15 cellular contexts compared by ENCODE assay signal in the genomic region with DNA sequence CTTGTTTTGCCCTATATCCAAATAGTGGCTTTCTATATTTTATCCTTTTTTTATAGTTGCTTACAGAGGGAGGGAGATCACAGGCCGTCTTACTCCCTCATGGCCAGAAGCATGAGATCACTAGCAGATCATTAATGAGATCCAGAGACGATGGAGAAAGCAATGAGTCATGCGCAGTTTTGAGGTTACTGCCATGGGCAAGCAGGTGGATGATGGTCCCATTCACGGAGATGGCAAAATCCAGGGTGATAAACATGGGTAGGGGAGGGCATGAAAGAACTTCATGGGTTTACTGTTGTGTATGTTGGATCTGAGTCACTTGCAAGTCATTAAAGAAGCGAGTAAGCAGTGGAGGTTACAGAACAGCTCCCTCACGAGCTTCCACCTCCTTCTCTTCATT.
DNase-seq lines count a peak whose midpoint lies in the region; ATAC-seq lines count a peak whose summit lies in the region.
"Had no signal": no experiment of that assay in that cellular context is flagged by ENCODE, and none has a peak within 500 bp of the region (broad histone marks: within the 10 kb centered on the region; RNA-seq: fewer than 3 reads in every experiment).

No MANE protein-coding gene starts in this region.

- H3K9me3 Mint-ChIP-seq in activated CD8-positive, alpha-beta memory T cell treated with anti-CD3 and anti-CD28 coated beads, Interleukin-2, amount 10 ng/mL, durations not matched to agents 7 days and 5 days (ENCODE audit: low read depth), result no peaks in the 10 kb centered on the region
- H3K9me3 Mint-ChIP-seq in activated T-helper 17 cell treated with anti-CD3 and anti-CD28 coated beads, Interleukin-2, amount 50 U/mL, for 72 hours, result no peaks in the 10 kb centered on the region
- H3K9me3 Mint-ChIP-seq: activated CD4-positive, alpha-beta T cell treated with anti-CD3 and anti-CD28 coated beads, Interleukin-2, amount 10 ng/mL, durations not matched to agents 24 days and 14 days; T-helper 2 cell treated with Interferon-gamma antibody and Interleukin-4, amounts not matched to agents 5 μg/mL and 100 μg/mL, for 36 hours had no signal

- H3K27ac Mint-ChIP-seq in activated CD8-positive, alpha-beta memory T cell treated with anti-CD3 and anti-CD28 coated beads, Interleukin-2, amount 10 ng/mL, durations not matched to agents 7 days and 5 days, result no peak overlapping the region
- peak overlapping the region; percentile 25 for H3K27ac Mint-ChIP-seq in activated T-helper 17 cell treated with anti-CD3 and anti-CD28 coated beads, Interleukin-2, amount 50 U/mL, for 72 hours
- H3K27ac Mint-ChIP-seq: stimulated activated naive CD8-positive, alpha-beta T cell treated with anti-CD3 and anti-CD28 coated beads, Interleukin-15, Interleukin-2, amounts not matched to agents 100 ng/mL and 50 ng/mL, for 24 hours; T-helper 2 cell treated with Interferon-gamma antibody and Interleukin-4, amounts not matched to agents 5 μg/mL and 100 μg/mL, for 36 hours had no signal

- CTCF ChIA-PET in activated CD8-positive, alpha-beta memory T cell treated with anti-CD3 and anti-CD28 coated beads, Interleukin-2, amount 10 ng/mL, durations not matched to agents 7 days and 5 days (lab: Charles Lee), result no interaction called here

- ATAC-seq in activated CD8-positive, alpha-beta memory T cell treated with anti-CD3 and anti-CD28 coated beads, Interleukin-2, amount 10 ng/mL, durations not matched to agents 7 days and 5 days, result no peak
- peak; percentile 52 for ATAC-seq in activated T-helper 17 cell treated with anti-CD3 and anti-CD28 coated beads, Interleukin-2, amount 50 U/mL, for 72 hours (replicated peaks)
- ATAC-seq: GM12878 had no signal

- no peak overlapping the region for H3K4me3 Mint-ChIP-seq in activated CD8-positive, alpha-beta memory T cell treated with anti-CD3 and anti-CD28 coated beads, Interleukin-2, amount 10 ng/mL, durations not matched to agents 7 days and 5 days
- H3K4me3 Mint-ChIP-seq in activated T-helper 17 cell treated with anti-CD3 and anti-CD28 coated beads, Interleukin-2, amount 50 U/mL, for 72 hours, result no peak overlapping the region
- H3K4me3 Mint-ChIP-seq: activated CD4-positive, alpha-beta T cell treated with anti-CD3 and anti-CD28 coated beads, Interleukin-2, amount 10 ng/mL, durations not matched to agents 24 days and 14 days; stimulated activated naive CD8-positive, alpha-beta T cell treated with anti-CD3 and anti-CD28 coated beads, Interleukin-15, Interleukin-2, amounts not matched to agents 100 ng/mL and 50 ng/mL, for 24 hours; T-helper 2 cell treated with Interferon-gamma antibody and Interleukin-4, amounts not matched to agents 5 μg/mL and 100 μg/mL, for 36 hours had no signal

- peaks cover 33% of the 10 kb centered on the region for H3K4me1 Mint-ChIP-seq in activated CD8-positive, alpha-beta memory T cell treated with anti-CD3 and anti-CD28 coated beads, Interleukin-2, amount 10 ng/mL, durations not matched to agents 7 days and 5 days
- H3K4me1 Mint-ChIP-seq in activated T-helper 17 cell treated with anti-CD3 and anti-CD28 coated beads, Interleukin-2, amount 50 U/mL, for 72 hours, result peaks cover 49% of the 10 kb centered on the region

- peaks cover 12% of the 10 kb centered on the region for H3K27me3 Mint-ChIP-seq in activated CD8-positive, alpha-beta memory T cell treated with anti-CD3 and anti-CD28 coated beads, Interleukin-2, amount 10 ng/mL, durations not matched to agents 7 days and 5 days
- peaks cover 4% of the 10 kb centered on the region for H3K27me3 Mint-ChIP-seq in activated T-helper 17 cell treated with anti-CD3 and anti-CD28 coated beads, Interleukin-2, amount 50 U/mL, for 72 hours
- H3K27me3 Mint-ChIP-seq: stimulated activated naive CD8-positive, alpha-beta T cell treated with anti-CD3 and anti-CD28 coated beads, Interleukin-15, Interleukin-2, amounts not matched to agents 100 ng/mL and 50 ng/mL, for 24 hours had no signal

- DNase-seq in activated CD8-positive, alpha-beta memory T cell treated with anti-CD3 and anti-CD28 coated beads, Interleukin-2, amount 10 ng/mL, durations not matched to agents 7 days and 5 days, result peak; percentile 21
- no peak for DNase-seq in activated CD8-positive, alpha-beta memory T cell treated with anti-CD3 and anti-CD28 coated beads, Interleukin-2, amount 50 U/mL, for 4 hours
- DNase-seq in EH (ENCODE audit: low read depth) (peak; percentile 17), myocyte (ENCODE audit: low read depth) (peak; percentile 2), NCI-H2029 (lab: John Stamatoyannopoulos, UW) (no peak), hippocampal formation (lab: John Stamatoyannopoulos, UW) (no peak), NCI-H82 (lab: John Stamatoyannopoulos, UW) (no peak)
- DNase-seq: activated CD4-positive, alpha-beta T cell treated with anti-CD3 and anti-CD28 coated beads, Interleukin-2, amount 10 ng/mL, durations not matched to agents 24 days and 14 days; DND-41; effector CD4-positive, alpha-beta T cell; mesendoderm had no signal

- no peaks in the 10 kb centered on the region for H3K36me3 Mint-ChIP-seq in activated CD8-positive, alpha-beta memory T cell treated with anti-CD3 and anti-CD28 coated beads, Interleukin-2, amount 10 ng/mL, durations not matched to agents 7 days and 5 days
- no peaks in the 10 kb centered on the region for H3K36me3 Mint-ChIP-seq in activated T-helper 17 cell treated with anti-CD3 and anti-CD28 coated beads, Interleukin-2, amount 50 U/mL, for 72 hours (ENCODE audit: low read depth)

Comparison
In these comparisons a context has a peak if more than half of its experiments do, and no peak if none do; other contexts are left out.
1. DNase-seq: peak in activated CD8-positive, alpha-beta memory T cell treated with anti-CD3 and anti-CD28 coated beads, Interleukin-2, amount 10 ng/mL, durations not matched to agents 7 days and 5 days (single experiment), EH (single experiment) and myocyte (single experiment); none in activated CD8-positive, alpha-beta memory T cell treated with anti-CD3 and anti-CD28 coated beads, Interleukin-2, amount 50 U/mL, for 4 hours (single experiment), NCI-H2029 (single experiment), hippocampal formation (0 of 2) and NCI-H82 (single experiment).